28 cellular contexts compared by ENCODE assay signal in genomic region chr22:48313156-48313555, GRCh38.
"Had no signal": no experiment of that assay in that cellular context is flagged by ENCODE, and none has a peak within 500 bp of the region (broad histone marks: within the 10 kb centered on the region; RNA-seq: fewer than 3 reads in every experiment).

No MANE protein-coding gene starts in this region.

- H3K4me3 Mint-ChIP-seq: activated B cell treated with CpG ODN at 0.5 μM for 24 hours; activated CD8-positive, alpha-beta T cell treated with anti-CD3 and anti-CD28 coated beads for 36 hours; activated naive CD8-positive, alpha-beta T cell; activated T-cell treated with anti-CD3 and anti-CD28 coated beads, Interleukin-2, amount 50 U/mL, for 4 hours; activated T-helper 17 cell treated with anti-CD3 and anti-CD28 coated beads, Interleukin-2, amount 50 U/mL, for 72 hours; central memory CD8-positive, alpha-beta T cell; effector memory CD8-positive, alpha-beta T cell had no signal

- H3K4me1 Mint-ChIP-seq: activated B cell treated with CpG ODN at 0.5 μM for 24 hours; activated T-helper 17 cell treated with anti-CD3 and anti-CD28 coated beads, Interleukin-2, amount 50 U/mL, for 72 hours; central memory CD8-positive, alpha-beta T cell had no signal

- DNase-seq: activated B cell treated with CpG ODN at 0.5 μM for 24 hours; activated CD4-positive, alpha-beta T cell treated with anti-CD3 and anti-CD28 coated beads for 48 hours; activated CD4-positive, alpha-beta T cell treated with anti-CD3 and anti-CD28 coated beads, Interleukin-2, amount 50 U/mL, for 1 hour; activated CD4-positive, alpha-beta T cell treated with anti-CD3 and anti-CD28 coated beads, Interleukin-2, amount 50 U/mL, for 48 hours; activated CD8-positive, alpha-beta memory T cell treated with anti-CD3 and anti-CD28 coated beads for 24 hours; activated CD8-positive, alpha-beta T cell treated with anti-CD3 and anti-CD28 coated beads for 36 hours; activated effector memory CD4-positive, alpha-beta T cell treated with Interleukin-2 at 50 U/mL for 16 hours; activated gamma-delta T cell treated with Interleukin-2 at 50 U/mL for 16 hours; activated naive CD4-positive, alpha-beta T cell treated with anti-CD3 and anti-CD28 coated beads, Interleukin-2, amount 50 U/mL, for 16 hours; activated naive CD4-positive, alpha-beta T cell treated with Interleukin-2 at 50 U/mL for 16 hours; activated T-cell treated with anti-CD3 and anti-CD28 coated beads, Interleukin-2, amount 50 U/mL, for 4 hours; amniotic stem cell; anterior cingulate cortex; brain microvascular endothelial cell; cortex of kidney; dermis blood vessel endothelial cell; effector CD4-positive, alpha-beta T cell; effector memory CD8-positive, alpha-beta T cell; erythroblast; foreskin keratinocyte; gastrocnemius medialis; glutamatergic neuron; heart left ventricle; T-helper 2 cell had no signal

- H3K27ac Mint-ChIP-seq: activated B cell treated with CpG ODN at 0.5 μM for 24 hours; activated CD8-positive, alpha-beta T cell treated with anti-CD3 and anti-CD28 coated beads for 36 hours; activated naive CD8-positive, alpha-beta T cell; activated T-helper 17 cell treated with anti-CD3 and anti-CD28 coated beads, Interleukin-2, amount 50 U/mL, for 72 hours; effector memory CD8-positive, alpha-beta T cell had no signal

- H3K36me3 Mint-ChIP-seq: activated naive CD8-positive, alpha-beta T cell had no signal

- H3K27me3 Mint-ChIP-seq: activated B cell treated with CpG ODN at 0.5 μM for 24 hours; activated CD8-positive, alpha-beta T cell treated with anti-CD3 and anti-CD28 coated beads for 36 hours; activated naive CD8-positive, alpha-beta T cell; activated T-helper 17 cell treated with anti-CD3 and anti-CD28 coated beads, Interleukin-2, amount 50 U/mL, for 72 hours had no signal

- ATAC-seq: activated CD4-positive, CD25-positive, alpha-beta regulatory T cell treated with anti-CD3 and anti-CD28 coated beads, Interleukin-2, amount 50 U/mL, for 24 hours; activated CD8-positive, alpha-beta T cell treated with anti-CD3 and anti-CD28 coated beads for 36 hours; activated T-cell treated with anti-CD3 and anti-CD28 coated beads, Interleukin-2, amount 50 U/mL, for 4 hours; activated T-helper 17 cell treated with anti-CD3 and anti-CD28 coated beads, Interleukin-2, amount 50 U/mL, for 72 hours; effector memory CD8-positive, alpha-beta T cell; foreskin keratinocyte; gastrocnemius medialis; heart left ventricle had no signal
